11 cellular contexts compared by ENCODE assay signal in the genomic region with DNA sequence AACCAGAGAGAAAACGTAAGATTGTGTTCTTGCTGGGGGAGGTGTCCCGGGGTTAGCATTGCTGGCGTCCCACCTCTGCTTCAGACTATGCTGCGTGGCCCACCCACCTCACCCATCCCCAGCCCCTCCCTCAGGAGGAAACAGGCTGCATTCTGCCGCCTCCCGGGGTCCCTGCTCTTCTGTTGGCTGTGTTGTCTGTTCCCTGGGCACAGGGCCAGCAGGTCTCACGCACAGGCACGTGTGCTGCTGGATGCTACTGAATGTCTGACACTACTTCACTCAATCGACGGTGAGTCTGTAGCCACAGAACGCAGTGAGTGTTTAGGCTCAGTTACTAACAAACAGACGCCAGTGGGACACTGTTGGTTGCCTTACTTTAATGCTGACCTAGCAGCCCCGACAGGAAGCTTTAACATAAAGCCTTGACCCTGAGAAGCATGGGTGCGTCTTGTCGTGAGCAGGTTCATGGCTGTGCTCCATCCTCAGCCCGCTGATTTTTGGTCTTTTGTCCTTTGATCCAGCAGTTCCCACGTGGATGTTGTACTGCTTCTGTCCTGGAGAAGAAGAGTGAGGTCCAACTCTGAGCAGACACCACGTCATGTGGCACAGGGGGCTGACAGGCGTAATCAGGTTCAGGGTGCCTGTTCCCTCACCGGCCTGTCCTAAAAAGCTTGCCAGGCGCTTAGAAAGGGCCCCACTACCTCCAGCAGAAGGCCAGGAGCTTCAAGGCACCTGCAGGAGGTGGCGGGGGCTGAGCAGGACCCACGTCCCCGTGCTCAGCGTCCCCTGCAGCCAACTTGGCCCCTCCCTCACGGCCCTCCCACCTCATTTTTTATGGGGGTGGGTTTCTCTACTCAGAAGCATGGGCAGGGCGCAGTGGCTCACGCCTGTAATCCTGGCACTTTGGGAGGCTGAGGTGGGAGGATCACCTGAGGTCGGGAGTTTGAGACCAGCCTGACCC. TPM values are rescaled to one million over a fixed set of nuclear protein-coding genes. Genes with fewer than 3 reads are reported as not detected.
DNase-seq lines count a peak whose midpoint lies in the region; TF ChIP-seq lines count a peak whose summit lies in the region.
"Had no signal": no experiment of that assay in that cellular context is flagged by ENCODE, and none has a peak within 500 bp of the region (broad histone marks: within the 10 kb centered on the region; RNA-seq: fewer than 3 reads in every experiment).

No MANE protein-coding gene starts in this region.

- H3K4me3 Mint-ChIP-seq in CD4-positive, alpha-beta memory T cell: no peak overlapping the region
- no peak overlapping the region for H3K4me3 Mint-ChIP-seq in activated T-helper 2 cell treated with anti-CD3 and anti-CD28 coated beads, Interferon-gamma antibody, Interleukin-2, Interleukin-4, amounts not matched to agents 10 μg/mL and 5 μg/mL and 100 μg/mL, durations not matched to agents 14 hours and 24 hours and 36 hours (ENCODE audit: low read depth)

- DNase-seq in CD4-positive, alpha-beta memory T cell: no peak
- DNase-seq in NCI-H1105 (lab: John Stamatoyannopoulos, UW) (peak; percentile 43), brain microvascular endothelial cell (peak; percentile 69), SIG-M5 treated with dmso at 0.1 percent for 504 hours (lab: John Stamatoyannopoulos, UW; ENCODE audit: unreplicated experiment) (no peak), NCI-H226 (no peak), NCI-H146 treated with DMSO at 0.1 percent for 48 hours (lab: John Stamatoyannopoulos, UW; ENCODE audit: unreplicated experiment) (no peak)
- DNase-seq in activated T-helper 2 cell treated with anti-CD3 and anti-CD28 coated beads, Interferon-gamma antibody, Interleukin-2, Interleukin-4, amounts not matched to agents 10 μg/mL and 5 μg/mL and 100 μg/mL, durations not matched to agents 14 hours and 24 hours and 36 hours (ENCODE audit: low spot score): no peak
- DNase-seq: amniotic stem cell had no signal

- peaks cover 0 to 14% (median 0%) of the 10 kb centered on the region in 4 donors for H3K4me1 Mint-ChIP-seq in CD4-positive, alpha-beta memory T cell
- no peaks in the 10 kb centered on the region for H3K4me1 Mint-ChIP-seq in activated T-helper 2 cell treated with anti-CD3 and anti-CD28 coated beads, Interferon-gamma antibody, Interleukin-2, Interleukin-4, amounts not matched to agents 10 μg/mL and 5 μg/mL and 100 μg/mL, durations not matched to agents 14 hours and 24 hours and 36 hours (ENCODE audit: low read depth)

- H3K9me3 ChIP-seq in CD4-positive, alpha-beta memory T cell (ENCODE audit: control insufficient read depth in 1 of 2, low read length in 2 of 2): no peaks in the 10 kb centered on the region
- H3K9me3 ChIP-seq in mesodermal cell (ENCODE audit: control insufficient read depth, low read length): no peaks in the 10 kb centered on the region
- H3K9me3 ChIP-seq: BLaER1 treated with 17β-estradiol and CSF1 and Interleukin-3, amounts not matched to agents 10 nM and 100 nM had no signal

- TF ChIP-seq CTCF in brain microvascular endothelial cell (IDR thresholded peaks at IDR 0.05; ENCODE audit: low read depth, low read length, missing control alignments): no peak

- H3K36me3 Mint-ChIP-seq in CD4-positive, alpha-beta memory T cell: peaks cover 35 to 73% of the 10 kb centered on the region in 2 donors
- H3K36me3 Mint-ChIP-seq in activated T-helper 2 cell treated with anti-CD3 and anti-CD28 coated beads, Interferon-gamma antibody, Interleukin-2, Interleukin-4, amounts not matched to agents 10 μg/mL and 5 μg/mL and 100 μg/mL, durations not matched to agents 14 hours and 24 hours and 36 hours (ENCODE audit: low read depth): peaks cover 47% of the 10 kb centered on the region

- no peak overlapping the region for H3K4me3 ChIP-seq in CD4-positive, alpha-beta memory T cell (ENCODE audit: low read length in 2 of 2)
- H3K4me3 ChIP-seq in brain microvascular endothelial cell (ENCODE audit: low read depth, low read length) (no peak overlapping the region), mesodermal cell (ENCODE audit: extremely low read depth, insufficient read depth, low read length, poor library complexity, severe bottlenecking) (no peak overlapping the region)
- H3K4me3 ChIP-seq: BLaER1 treated with 17β-estradiol and CSF1 and Interleukin-3, amounts not matched to agents 10 nM and 100 nM; skin epidermis had no signal

- no peaks in the 10 kb centered on the region for H3K27me3 ChIP-seq in CD4-positive, alpha-beta memory T cell (ENCODE audit: insufficient read depth, low read length)
- H3K27me3 ChIP-seq in brain microvascular endothelial cell (replicated peaks): no peaks in the 10 kb centered on the region
- H3K27me3 ChIP-seq: BLaER1 treated with 17β-estradiol and CSF1 and Interleukin-3, amounts not matched to agents 10 nM and 100 nM had no signal

- H3K27me3 Mint-ChIP-seq in CD4-positive, alpha-beta memory T cell: no peaks in the 10 kb centered on the region
- H3K27me3 Mint-ChIP-seq in activated T-helper 2 cell treated with anti-CD3 and anti-CD28 coated beads, Interferon-gamma antibody, Interleukin-2, Interleukin-4, amounts not matched to agents 10 μg/mL and 5 μg/mL and 100 μg/mL, durations not matched to agents 14 hours and 24 hours and 36 hours (ENCODE audit: low read depth): no peaks in the 10 kb centered on the region

- POLR2A ChIA-PET in CD4-positive, alpha-beta memory T cell (lab: Charles Lee; ENCODE audit: partially characterized antibody): interaction anchor here (0.6 kb wide), 1 partner anchor 1988 kb away, joined by 3 read pairs; no protein-coding TSS in a partner anchor

- H3K4me1 ChIP-seq in CD4-positive, alpha-beta memory T cell (ENCODE audit: insufficient read depth, low read length): no peaks in the 10 kb centered on the region
- H3K4me1 ChIP-seq in mesodermal cell (ENCODE audit: control insufficient read depth, insufficient read depth, low read length, poor library complexity, severe bottlenecking): peaks cover 5% of the 10 kb centered on the region

- H3K36me3 ChIP-seq in CD4-positive, alpha-beta memory T cell (ENCODE audit: insufficient read depth, low read length): peaks cover 41% of the 10 kb centered on the region
- peaks cover 40% of the 10 kb centered on the region for H3K36me3 ChIP-seq in brain microvascular endothelial cell (replicated peaks)
- H3K36me3 ChIP-seq in mesodermal cell (ENCODE audit: control insufficient read depth, insufficient read depth, low read length): peaks cover 49% of the 10 kb centered on the region

- H3K9me3 Mint-ChIP-seq in CD4-positive, alpha-beta memory T cell: peaks cover 0 to 2% (median 0%) of the 10 kb centered on the region in 8 donors
- H3K9me3 Mint-ChIP-seq in activated T-helper 2 cell treated with anti-CD3 and anti-CD28 coated beads, Interferon-gamma antibody, Interleukin-2, Interleukin-4, amounts not matched to agents 10 μg/mL and 5 μg/mL and 100 μg/mL, durations not matched to agents 14 hours and 24 hours and 36 hours: no peaks in the 10 kb centered on the region

- WGBS in mesodermal cell (ENCODE audit: insufficient coverage in 2 of 2), 2 experiments: 89 to 93% methylated on average over 19 to 24 of the region's 29 CpGs

- intact Hi-C loops in CD4-positive, alpha-beta memory T cell (cut with micrococcal nuclease): no loop called here
- intact Hi-C loops in activated T-helper 2 cell treated with anti-CD3 and anti-CD28 coated beads, Interferon-gamma antibody, Interleukin-2, Interleukin-4, amounts not matched to agents 10 μg/mL and 5 μg/mL and 100 μg/mL, durations not matched to agents 14 hours and 24 hours and 36 hours (cut with micrococcal nuclease): no loop called here

- in situ Hi-C loops in brain microvascular endothelial cell (cut with HindIII; ENCODE audit: low pct_ligation_motif_present, low sequenced_read_pairs): no loop called here

- H3K27ac Mint-ChIP-seq in CD4-positive, alpha-beta memory T cell: peak overlapping the region in 4 of 7 donors; percentile 17 to 81 (median 54)
- no peak overlapping the region for H3K27ac Mint-ChIP-seq in activated T-helper 2 cell treated with anti-CD3 and anti-CD28 coated beads, Interferon-gamma antibody, Interleukin-2, Interleukin-4, amounts not matched to agents 10 μg/mL and 5 μg/mL and 100 μg/mL, durations not matched to agents 14 hours and 24 hours and 36 hours

- H3K27ac ChIP-seq in CD4-positive, alpha-beta memory T cell (ENCODE audit: low read depth, low read length): no peak overlapping the region
- H3K27ac ChIP-seq in brain microvascular endothelial cell: no peak overlapping the region
- peak overlapping the region; percentile 16 for H3K27ac ChIP-seq in mesodermal cell (ENCODE audit: low read depth, low read length, severe bottlenecking)
- H3K27ac ChIP-seq: skin epidermis had no signal

- CTCF ChIA-PET in CD4-positive, alpha-beta memory T cell (lab: Charles Lee; ENCODE audit: partially characterized antibody): no interaction called here

RNA-seq across cellular contexts. Expression of a gene that starts 26.0 kb away (rescaled TPM):
- 10 to 100 TPM; 32.6 to 33.4 TPM for total RNA-seq in CD4-positive, alpha-beta memory T cell
- 10 to 100 TPM; 20.4 TPM for polyA plus RNA-seq in CD4-positive, alpha-beta memory T cell
- polyA plus RNA-seq in mesodermal cell (2013, experiment 1 of 2): 20.5 TPM
- polyA plus RNA-seq in mesodermal cell (2013, experiment 2 of 2): 17.9 TPM
- total RNA-seq in activated T-helper 2 cell treated with anti-CD3 and anti-CD28 coated beads, Interferon-gamma antibody, Interleukin-2, Interleukin-4, amounts not matched to agents 10 μg/mL and 5 μg/mL and 100 μg/mL, durations not matched to agents 14 hours and 24 hours and 36 hours: 21.7 and 22.1 TPM in 2 replicates

Comparison
In these comparisons a context has a peak if more than half of its experiments do, and no peak if none do; other contexts are left out.
1. DNase-seq: peak in NCI-H1105 (single experiment) and brain microvascular endothelial cell (single experiment); none in CD4-positive, alpha-beta memory T cell (0 of 5), SIG-M5 treated with dmso at 0.1 percent for 504 hours (single experiment), activated T-helper 2 cell treated with anti-CD3 and anti-CD28 coated beads, Interferon-gamma antibody, Interleukin-2, Interleukin-4, amounts not matched to agents 10 μg/mL and 5 μg/mL and 100 μg/mL, durations not matched to agents 14 hours and 24 hours and 36 hours (single experiment), NCI-H226 (single experiment) and NCI-H146 treated with DMSO at 0.1 percent for 48 hours (single experiment).